12 cellular contexts compared by ENCODE assay signal in genomic region chr5:119400248-119400647, GRCh38. TPM values are rescaled to one million over a fixed set of nuclear protein-coding genes. Genes with fewer than 3 reads are reported as not detected.
A peak's percentile ranks its signal among the peaks of the same experiment; 100 is the strongest.
DNase-seq lines count a peak whose midpoint lies in the region; ATAC-seq, FAIRE-seq and TF ChIP-seq lines count a peak whose summit lies in the region.
"Had no signal": no experiment of that assay in that cellular context is flagged by ENCODE, and none has a peak within 500 bp of the region (broad histone marks: within the 10 kb centered on the region; RNA-seq: fewer than 3 reads in every experiment).

No MANE protein-coding gene starts in this region.

- peaks cover 8% of the 10 kb centered on the region for H3K9me1 ChIP-seq in IMR-90 (ENCODE audit: insufficient read depth, low read length)

- no peaks in the 10 kb centered on the region for H3K9me3 Mint-ChIP-seq in astrocyte (ENCODE audit: unreplicated experiment)

- no peak overlapping the region for H2AK5ac ChIP-seq in IMR-90 (ENCODE audit: low read depth, low read length)

- H3K4ac ChIP-seq in IMR-90 (ENCODE audit: low read depth, low read length), result no peak overlapping the region; the same call in 1 of the 2 replicates

- no peak for TF ChIP-seq CTCF in SK-N-SH (IDR thresholded peaks at IDR 0.05)
- no peak for TF ChIP-seq CTCF in IMR-90 (conservative IDR thresholded peaks at IDR 0.05; ENCODE audit: low read depth, low read length)
- TF ChIP-seq CTCF in astrocyte (IDR thresholded peaks at IDR 0.05; ENCODE audit: insufficient read depth, low read depth, low read length), result no peak
- no peak for TF ChIP-seq CTCF in omental fat pad (IDR thresholded peaks at IDR 0.05)
- no peak for TF ChIP-seq CTCF in GM13976 (IDR thresholded peaks at IDR 0.05; ENCODE audit: borderline replicate concordance, control extremely low read depth, extremely low read depth, insufficient read depth, missing control alignments)

- TF ChIP-seq EP300 in SK-N-SH (IDR thresholded peaks at IDR 0.05; ENCODE audit: borderline replicate concordance in 1 of 2, low read depth in 1 of 2, low read length in 1 of 2), result no peak

- peaks cover 25% of the 10 kb centered on the region for H3F3A ChIP-seq in SK-N-SH (replicated peaks; ENCODE audit: insufficient read depth)

- H3K9me2 ChIP-seq in SK-N-SH, result no peaks in the 10 kb centered on the region

- TF ChIP-seq RAD21 in SK-N-SH (IDR thresholded peaks at IDR 0.05; ENCODE audit: low read length), result no peak
- no peak for TF ChIP-seq RAD21 in IMR-90 (IDR thresholded peaks at IDR 0.05; ENCODE audit: low read length)

- H3K4me1 ChIP-seq in SK-N-SH (ENCODE audit: control insufficient read depth in 1 of 2, insufficient read depth in 2 of 2, low read depth in 1 of 2, low read length in 1 of 2), result peaks cover 4 to 32% of the 10 kb centered on the region in 2 experiments; a peak in 3 of 4 replicates
- peaks cover 5% of the 10 kb centered on the region for H3K4me1 ChIP-seq in IMR-90 (ENCODE audit: control insufficient read depth, insufficient read depth, low read length)
- H3K4me1 ChIP-seq in astrocyte (ENCODE audit: insufficient read depth, low read length), result peaks cover 5% of the 10 kb centered on the region

- peak overlapping the region in 1 of 2 experiments; percentile 26; a peak in 1 of 4 replicates for H4K8ac ChIP-seq in IMR-90 (ENCODE audit: low read depth in 2 of 2, low read length in 2 of 2)

- in situ Hi-C loops in IMR-90 (cut with MboI; ENCODE audit: low sequenced_read_pairs) (no loop called here), GM13976 (cut with MboI; ENCODE audit: low sequenced_read_pairs, unreplicated experiment) (no loop called here)

- WGBS in SK-N-SH (ENCODE audit: low lambda C conversion rate), result 82% methylated on average over 2 of the region's 2 CpGs
- no CpG with 5 or more reads among the region's 2 CpGs for WGBS in IMR-90 (ENCODE audit: extremely low coverage in 2 of 2, insufficient read length in 1 of 2), 2 experiments

- no peak overlapping the region for H2BK20ac ChIP-seq in IMR-90 (ENCODE audit: low read depth, low read length)

- no peak overlapping the region for H3K9ac ChIP-seq in SK-N-SH
- H3K9ac ChIP-seq in IMR-90 (ENCODE audit: low read depth, low read length), result no peak overlapping the region
- H3K9ac ChIP-seq in astrocyte (ENCODE audit: low read length), result no peak overlapping the region

- peak overlapping the region; percentile 52 for H3K23ac ChIP-seq in IMR-90 (ENCODE audit: low read depth, low read length)

- H3K4me2 ChIP-seq in SK-N-SH (no peak overlapping the region), IMR-90 (ENCODE audit: low read depth, low read length) (no peak overlapping the region), astrocyte (ENCODE audit: low read length) (no peak overlapping the region)

- H2AFZ ChIP-seq in SK-N-SH (ENCODE audit: low read depth) (no peak overlapping the region), IMR-90 (replicated peaks; ENCODE audit: low read length, poor library complexity) (no peak overlapping the region), astrocyte (ENCODE audit: low read depth, low read length) (no peak overlapping the region)

- intact Hi-C loops in IMR-90 (cut with micrococcal nuclease), result no loop called here

- no peaks in the 10 kb centered on the region for H3K27me3 ChIP-seq in SK-N-SH (ENCODE audit: insufficient read depth)
- H3K27me3 ChIP-seq in IMR-90 (ENCODE audit: control insufficient read depth, insufficient read depth, low read length), result no peaks in the 10 kb centered on the region
- no peaks in the 10 kb centered on the region for H3K27me3 ChIP-seq in astrocyte (ENCODE audit: insufficient read depth, low read length)

- H3K27me3 Mint-ChIP-seq in astrocyte (ENCODE audit: low read depth, unreplicated experiment), result no peaks in the 10 kb centered on the region

- H3K27ac ChIP-seq in SK-N-SH (ENCODE audit: low read depth in 2 of 2, low read length in 1 of 2) (no peak overlapping the region), IMR-90 (ENCODE audit: insufficient read depth, low read length) (no peak overlapping the region), astrocyte (ENCODE audit: low read depth, low read length) (no peak overlapping the region)

- H3K4me1 Mint-ChIP-seq in astrocyte (ENCODE audit: low read depth, unreplicated experiment), result peaks cover 18% of the 10 kb centered on the region

- H3K36me3 Mint-ChIP-seq in astrocyte (ENCODE audit: low read depth, unreplicated experiment), result peaks cover 5% of the 10 kb centered on the region

- no TSS peak for BruUV-seq in IMR-90 (replicated peaks; lab: Mats Ljungman, UMichigan)

- dilution Hi-C loops in IMR-90 (cut with HindIII; ENCODE audit: low sequenced_read_pairs, unreplicated experiment), result no loop called here

- no peak overlapping the region for H3K4me3 ChIP-seq in SK-N-SH (ENCODE audit: low read depth in 2 of 2, low read length in 1 of 2)
- no peak overlapping the region for H3K4me3 ChIP-seq in IMR-90 (ENCODE audit: insufficient read depth, low read depth, low read length)
- H3K4me3 ChIP-seq in astrocyte (ENCODE audit: insufficient read depth, low read depth, low read length), result no peak overlapping the region

- H4K20me1 ChIP-seq in SK-N-SH (ENCODE audit: insufficient read depth) (no peaks in the 10 kb centered on the region), IMR-90 (ENCODE audit: insufficient read depth, low read length) (no peaks in the 10 kb centered on the region), astrocyte (ENCODE audit: insufficient read depth, low read length) (no peaks in the 10 kb centered on the region)

- H3K79me1 ChIP-seq in IMR-90 (ENCODE audit: low read depth in 1 of 2, low read length in 2 of 2), result peaks cover 6 to 8% of the 10 kb centered on the region in 2 experiments; a peak in 3 of 4 replicates

- H3K9me3 ChIP-seq in SK-N-SH (no peaks in the 10 kb centered on the region), IMR-90 (ENCODE audit: control insufficient read depth, insufficient read depth, low read length) (no peaks in the 10 kb centered on the region), astrocyte (ENCODE audit: insufficient read depth, low read depth, low read length) (no peaks in the 10 kb centered on the region)

- POLR2A ChIA-PET in SK-N-SH (lab: Yijun Ruan, JAX) (no interaction called here), IMR-90 (lab: Charles Lee; ENCODE audit: unreplicated experiment) (no interaction called here)

- H3K36me3 ChIP-seq in SK-N-SH (replicated peaks in 1 of 2; ENCODE audit: control insufficient read depth in 1 of 2, insufficient read depth in 2 of 2, low read length in 1 of 2) (no peaks in the 10 kb centered on the region), IMR-90 (ENCODE audit: control insufficient read depth, insufficient read depth, low read length) (peaks cover 2% of the 10 kb centered on the region; the same call in 1 of the 2 replicates), astrocyte (ENCODE audit: insufficient read depth, low read length) (no peaks in the 10 kb centered on the region)

- ATAC-seq in SK-N-SH treated with all-trans-retinoic acid at 6 μM for 48 hours, result no peak; the same call in 2 of the 3 replicates
- no peak for ATAC-seq in IMR-90 (ENCODE audit: low read depth)
- peak; percentile 26 for ATAC-seq in omental fat pad (ENCODE audit: low FRiP score)
- ATAC-seq: left ventricle myocardium superior had no signal

- no peak overlapping the region for H2BK15ac ChIP-seq in IMR-90 (ENCODE audit: low read depth, low read length)

- no peak overlapping the region for H3K56ac ChIP-seq in IMR-90 (ENCODE audit: extremely low read depth, insufficient read depth, low read length)

- CTCF ChIA-PET in SK-N-SH (lab: Yijun Ruan, JAX), result interaction anchor here (1.3 to 3.0 kb wide), 3 partner anchors 11 to 412 kb away, joined by 7 to 21 read pairs (median 7); partner anchors contain the start of gene DTWD2
- CTCF ChIA-PET in IMR-90 (lab: Yijun Ruan, JAX), result interaction anchor here (0.6 to 1.5 kb wide), 2 partner anchors 11 to 844 kb away, joined by 4 read pairs; no protein-coding TSS in a partner anchor

- no peak overlapping the region for H2BK5ac ChIP-seq in IMR-90 (ENCODE audit: low read depth, low read length, poor library complexity, severe bottlenecking)

- FAIRE-seq in astrocyte (lab: Jason Lieb, UNC), result no peak

- peaks cover 11% of the 10 kb centered on the region; the same call in 1 of the 2 replicates for H3K79me2 ChIP-seq in SK-N-SH (ENCODE audit: insufficient read depth)
- no peaks in the 10 kb centered on the region for H3K79me2 ChIP-seq in astrocyte (ENCODE audit: insufficient read depth, low read length)

- DNase-seq in SK-N-SH (no peak), IMR-90 (peak; percentile 62), astrocyte (ENCODE audit: low read depth) (peak; percentile 64), omental fat pad (ENCODE audit: low spot score) (no peak), GM13976 (ENCODE audit: low spot score) (no peak), DMS153 (lab: John Stamatoyannopoulos, UW) (no peak), NCI-H748 treated with DMSO at 0.1 percent for 48 hours (lab: John Stamatoyannopoulos, UW) (no peak)
- DNase-seq: activated CD4-positive, alpha-beta T cell treated with anti-CD3 and anti-CD28 coated beads for 4 hours; left ventricle myocardium superior; NCI-H2029 treated with DMSO at 0.1 percent for 48 hours; Right ventricle myocardium superior had no signal

- H3K4me3 Mint-ChIP-seq in astrocyte (ENCODE audit: unreplicated experiment), result no peak overlapping the region

- TF ChIP-seq POLR2A in IMR-90 (IDR thresholded peaks at IDR 0.05; ENCODE audit: low read depth, low read length), result no peak

- no peak overlapping the region for H2BK120ac ChIP-seq in IMR-90 (ENCODE audit: low read depth, low read length)

- no peak overlapping the region for H3K14ac ChIP-seq in IMR-90 (replicated peaks; ENCODE audit: low read depth, low read length)

- no peak overlapping the region for H2AK9ac ChIP-seq in IMR-90 (replicated peaks; ENCODE audit: low read depth, low read length, poor library complexity)

- H4K91ac ChIP-seq in IMR-90 (ENCODE audit: insufficient read depth, low read depth, low read length), result no peak overlapping the region

- no peak overlapping the region for H3K27ac Mint-ChIP-seq in astrocyte (ENCODE audit: unreplicated experiment)

- H4K5ac ChIP-seq in IMR-90 (ENCODE audit: low read depth, low read length), result no peak overlapping the region

- H3K18ac ChIP-seq in IMR-90 (ENCODE audit: low read depth, low read length), result no peak overlapping the region

RNA-seq across cellular contexts. Expression of gene TNFAIP8, which starts 44.4 kb away (rescaled TPM):
- 28.3 and 31.3 TPM in 2 replicates for polyA plus RNA-seq in SK-N-SH (2012; rRNA removed)
- polyA plus RNA-seq in SK-N-SH (2012; cell fraction: cytosol; rRNA removed), result 33.8 and 41.5 TPM in 2 replicates
- polyA plus RNA-seq in SK-N-SH (2012; cell fraction: nucleus; rRNA removed), result 11.7 and 15.5 TPM in 2 replicates
- 29.9 and 42.5 TPM in 2 replicates for total RNA-seq in IMR-90 (2012; rRNA removed)
- polyA plus RNA-seq in IMR-90 (2012; rRNA removed), result 16.2 and 20.3 TPM in 2 replicates
- 2.1 and 6.1 TPM in 2 replicates for polyA plus RNA-seq in IMR-90 (2012; cell fraction: cytosol; rRNA removed)
- polyA plus RNA-seq in IMR-90 (2012; cell fraction: nucleus; rRNA removed; ENCODE audit: low replicate concordance), result 1.7 and 6.6 TPM in 2 replicates
- 25.9 and 33.1 TPM in 2 replicates for total RNA-seq in astrocyte
- total RNA-seq in omental fat pad, result 100 to 1,000 TPM in 1 of 4 donors, 10 to 100 TPM in 3; 24.4 to 106 (median 75.0) TPM

RNA-seq across cellular contexts. Expression of gene HSD17B4, which starts 52.0 kb away (rescaled TPM):
- 119 and 166 TPM in 2 replicates for polyA plus RNA-seq in SK-N-SH (2012; rRNA removed)
- polyA plus RNA-seq in SK-N-SH (2012; cell fraction: cytosol; rRNA removed), result 124 and 142 TPM in 2 replicates
- polyA plus RNA-seq in SK-N-SH (2012; cell fraction: nucleus; rRNA removed), result 51.0 and 111 TPM in 2 replicates
- 123 and 154 TPM in 2 replicates for total RNA-seq in IMR-90 (2012; rRNA removed)
- polyA plus RNA-seq in IMR-90 (2012; rRNA removed), result 81.5 and 95.1 TPM in 2 replicates
- polyA plus RNA-seq in IMR-90 (2012; cell fraction: cytosol; rRNA removed), result 19.3 and 22.5 TPM in 2 replicates
- 15.5 and 85.5 TPM in 2 replicates for polyA plus RNA-seq in IMR-90 (2012; cell fraction: nucleus; rRNA removed; ENCODE audit: low replicate concordance)
- total RNA-seq in astrocyte, result 82.8 and 108 TPM in 2 replicates
- total RNA-seq in omental fat pad, result 100 to 1,000 TPM; 159 to 225 (median 220) TPM

Comparison
In these comparisons a context has a peak if more than half of its experiments do, and no peak if none do; other contexts are left out.
1. DNase-seq: peak in IMR-90 (single experiment) and astrocyte (single experiment); none in SK-N-SH (single experiment), omental fat pad (single experiment), GM13976 (single experiment), DMS153 (single experiment) and NCI-H748 treated with DMSO at 0.1 percent for 48 hours (single experiment).